ENCODE assay signal across 15 cellular contexts in genomic region chr22:42356547-42356946, GRCh38.
"Had no signal": no experiment of that assay in that cellular context is flagged by ENCODE, and none has a peak within 500 bp of the region (broad histone marks: within the 10 kb centered on the region; RNA-seq: fewer than 3 reads in every experiment).

No MANE protein-coding gene starts in this region.

- H3K27ac Mint-ChIP-seq: activated naive CD4-positive, alpha-beta T cell treated with anti-CD3 and anti-CD28 coated beads, Interleukin-2, amount 10 ng/mL, durations not matched to agents 7 days and 5 days; activated T-helper 17 cell treated with anti-CD3 and anti-CD28 coated beads, Interleukin-2, amount 50 U/mL, for 72 hours; dendritic cell treated with granulocyte-macrophage colony-stimulating factor and Interleukin-4, amounts not matched to agents 40 ng/mL and 50 ng/mL, for 4 days; immature natural killer cell; T-helper 1 cell treated with Interleukin-12 subunit alpha and Interleukin-12 subunit beta and Interleukin-4 antibody, amounts not matched to agents 30 μg/mL and 1 μg/mL, for 36 hours; WTC11 had no signal

- H3K27ac ChIP-seq: lower lobe of right lung, neutrophil, transverse colon had no signal

- H3K36me3 ChIP-seq: lower lobe of right lung, neutrophil, transverse colon had no signal

- ATAC-seq: activated T-helper 17 cell treated with anti-CD3 and anti-CD28 coated beads, Interleukin-2, amount 50 U/mL, for 72 hours; naive thymus-derived CD4-positive, alpha-beta T cell; right cardiac atrium; WTC11 had no signal

- H3K4me1 Mint-ChIP-seq: activated naive CD4-positive, alpha-beta T cell treated with anti-CD3 and anti-CD28 coated beads, Interleukin-2, amount 10 ng/mL, durations not matched to agents 7 days and 5 days; activated T-helper 17 cell treated with anti-CD3 and anti-CD28 coated beads, Interleukin-2, amount 50 U/mL, for 72 hours; central memory CD8-positive, alpha-beta T cell; immature natural killer cell had no signal

- H3K9me3 Mint-ChIP-seq: activated naive CD4-positive, alpha-beta T cell treated with anti-CD3 and anti-CD28 coated beads, Interleukin-2, amount 10 ng/mL, durations not matched to agents 7 days and 5 days; activated T-helper 17 cell treated with anti-CD3 and anti-CD28 coated beads, Interleukin-2, amount 50 U/mL, for 72 hours; central memory CD8-positive, alpha-beta T cell; immature natural killer cell; naive thymus-derived CD4-positive, alpha-beta T cell; T-helper 1 cell treated with Interleukin-12 subunit alpha and Interleukin-12 subunit beta and Interleukin-4 antibody, amounts not matched to agents 30 μg/mL and 1 μg/mL, for 36 hours; WTC11 had no signal

- DNase-seq: activated CD4-positive, alpha-beta T cell treated with anti-CD3 and anti-CD28 coated beads, Interleukin-2, amount 50 U/mL, for 1 hour; activated naive CD4-positive, alpha-beta T cell treated with anti-CD3 and anti-CD28 coated beads, Interleukin-2, amount 10 ng/mL, durations not matched to agents 7 days and 5 days; activated T-cell treated with anti-CD3 and anti-CD28 coated beads for 4 hours; immature natural killer cell; lower lobe of right lung; naive thymus-derived CD4-positive, alpha-beta T cell; right cardiac atrium; transverse colon had no signal

- H3K9me3 ChIP-seq: lower lobe of right lung, neutrophil, transverse colon had no signal

- H3K4me1 ChIP-seq: lower lobe of right lung, transverse colon had no signal

- H3K4me3 Mint-ChIP-seq: activated naive CD4-positive, alpha-beta T cell treated with anti-CD3 and anti-CD28 coated beads, Interleukin-2, amount 10 ng/mL, durations not matched to agents 7 days and 5 days; activated T-helper 17 cell treated with anti-CD3 and anti-CD28 coated beads, Interleukin-2, amount 50 U/mL, for 72 hours; central memory CD8-positive, alpha-beta T cell; dendritic cell treated with granulocyte-macrophage colony-stimulating factor and Interleukin-4, amounts not matched to agents 40 ng/mL and 50 ng/mL, for 4 days; immature natural killer cell; T-helper 1 cell treated with Interleukin-12 subunit alpha and Interleukin-12 subunit beta and Interleukin-4 antibody, amounts not matched to agents 30 μg/mL and 1 μg/mL, for 36 hours; WTC11 had no signal

- H3K4me3 ChIP-seq: lower lobe of right lung, smooth muscle cell, transverse colon had no signal

- H3K4me2 ChIP-seq: smooth muscle cell had no signal

- H3K27me3 ChIP-seq: transverse colon had no signal
